ENCODE assay signal across 1 cellular context in the genomic region with DNA sequence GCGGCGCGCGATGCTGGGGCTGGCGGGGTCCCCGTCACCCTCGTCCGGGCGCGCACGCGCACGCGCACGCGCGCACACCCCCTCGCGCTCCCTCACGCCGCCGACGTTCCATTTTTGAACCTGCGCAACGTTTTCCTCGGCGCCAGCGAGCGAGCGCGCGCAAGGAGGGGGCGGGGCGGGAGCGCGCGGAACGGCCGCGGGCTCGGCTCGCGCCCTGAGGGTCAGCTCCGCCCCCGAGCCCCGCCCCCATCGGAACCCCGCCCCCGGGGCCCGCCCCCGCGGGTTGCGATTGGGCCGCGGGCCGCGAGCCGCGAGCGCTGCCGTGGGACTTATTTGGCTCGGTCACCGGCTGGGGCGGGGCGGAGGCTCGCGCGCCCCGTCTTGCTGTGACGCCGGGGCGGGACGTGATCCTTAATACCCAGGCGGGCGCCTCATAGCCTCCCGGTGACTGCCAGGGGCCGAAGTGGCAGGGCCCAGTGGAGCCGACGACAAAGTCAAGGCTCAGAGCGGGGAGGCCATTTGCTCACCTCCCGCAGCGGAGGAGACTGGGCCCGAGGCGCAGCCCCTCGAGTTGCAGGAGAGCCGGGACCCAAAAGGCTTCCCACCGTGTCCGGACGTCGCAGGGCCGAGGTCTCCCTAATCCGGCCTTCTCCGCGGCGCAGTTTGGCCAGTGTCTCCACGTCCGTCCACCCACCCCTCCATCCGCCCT.
TF ChIP-seq lines count a peak whose summit lies in the region.

Gene CBX7 (minus strand): TSS at position 170 of the 709 bp plus-strand sequence. CDS start 236 bp downstream, outside the sequence.

TF ChIP-seq in GM12878, 131 proteins besides CTCF, POLR2A, EP300 and RAD21 (continued from another document):
- peak; percentile 13; the same call in 1 of the 2 replicates for TF ChIP-seq SIN3A (IDR thresholded peaks at IDR 0.05; ENCODE audit: low read depth, low read length)
- TF ChIP-seq PML (IDR thresholded peaks at IDR 0.05; ENCODE audit: low read length), result no peak
- no peak for TF ChIP-seq PAX8 (IDR thresholded peaks at IDR 0.05)
- TF ChIP-seq, protein P1, sequence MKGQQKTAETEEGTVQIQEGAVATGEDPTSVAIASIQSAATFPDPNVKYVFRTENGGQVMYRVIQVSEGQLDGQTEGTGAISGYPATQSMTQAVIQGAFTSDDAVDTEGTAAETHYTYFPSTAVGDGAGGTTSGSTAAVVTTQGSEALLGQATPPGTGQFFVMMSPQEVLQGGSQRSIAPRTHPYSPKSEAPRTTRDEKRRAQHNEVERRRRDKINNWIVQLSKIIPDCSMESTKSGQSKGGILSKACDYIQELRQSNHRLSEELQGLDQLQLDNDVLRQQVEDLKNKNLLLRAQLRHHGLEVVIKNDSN (IDR thresholded peaks at IDR 0.05; ENCODE audit: borderline replicate concordance, extremely low read length, insufficient read depth, low read depth, low read length), result no peak
